16 cellular contexts compared by ENCODE assay signal in the genomic region with DNA sequence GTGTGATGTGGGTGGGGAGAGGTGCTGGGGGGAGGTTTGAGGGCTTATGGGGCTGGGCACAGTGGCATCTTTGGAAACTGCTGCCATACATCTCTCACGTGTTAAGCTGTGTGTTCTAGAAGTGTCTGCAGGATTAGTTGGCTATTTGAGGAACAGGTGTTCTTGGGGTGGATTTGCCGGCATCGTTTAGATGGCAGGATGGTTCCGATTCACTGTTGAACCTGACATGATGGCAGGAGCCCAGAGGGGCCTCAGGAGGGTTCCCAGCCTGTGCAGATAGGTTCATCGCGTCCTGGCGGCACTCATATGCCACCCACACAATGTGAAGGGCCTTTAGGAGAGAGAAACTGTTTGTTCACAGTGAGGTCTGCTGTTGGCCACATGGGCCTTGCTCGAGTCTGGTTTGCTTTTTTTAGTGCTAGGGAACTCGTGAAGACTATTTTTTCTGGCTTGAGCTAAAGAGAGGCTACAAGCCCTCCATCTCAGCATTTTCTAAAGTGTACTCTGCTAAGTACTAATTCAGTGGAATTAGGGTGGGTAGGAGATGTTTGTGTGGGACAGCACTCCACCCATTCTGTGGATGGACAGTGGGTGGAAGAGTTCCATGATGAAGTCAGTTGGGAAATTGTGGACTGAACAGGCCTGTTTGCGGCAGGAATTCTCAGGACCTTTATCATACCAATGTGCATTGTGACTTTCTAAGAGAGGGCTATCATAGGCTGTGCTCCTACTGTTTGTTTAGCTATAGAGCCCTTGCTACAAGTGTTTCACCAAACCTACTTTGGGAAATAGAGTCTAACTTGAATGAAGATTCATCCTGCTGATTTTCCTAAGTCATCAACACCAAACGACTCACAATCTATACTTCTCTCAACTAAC. TPM values are rescaled to one million over a fixed set of nuclear protein-coding genes. Genes with fewer than 3 reads are reported as not detected.
"Had no signal": no experiment of that assay in that cellular context is flagged by ENCODE, and none has a peak within 500 bp of the region (broad histone marks: within the 10 kb centered on the region; RNA-seq: fewer than 3 reads in every experiment).

No MANE protein-coding gene starts in this region.

- H3K4me3 ChIP-seq: smooth muscle cell had no signal

- H3K4me2 ChIP-seq: smooth muscle cell had no signal

- ATAC-seq: activated T-helper 17 cell treated with anti-CD3 and anti-CD28 coated beads, Interleukin-2, amount 50 U/mL, for 72 hours had no signal

- DNase-seq: activated CD4-positive, alpha-beta T cell treated with anti-CD3 and anti-CD28 coated beads for 1 hour; activated CD4-positive, alpha-beta T cell treated with anti-CD3 and anti-CD28 coated beads, Interleukin-2, amount 50 U/mL, for 4 hours; activated naive CD4-positive, alpha-beta T cell treated with Interleukin-2 at 50 U/mL for 16 hours; hippocampal formation; nucleus accumbens; T-cell; T-helper 9 cell had no signal

RNA-seq across cellular contexts. Expression of gene PLET1, which starts 55.4 kb away (rescaled TPM):
- total RNA-seq: activated T-helper 17 cell treated with anti-CD3 and anti-CD28 coated beads, Interleukin-2, amount 50 U/mL, for 72 hours; liver; mesenteric fat pad; posterior vena cava; smooth muscle cell; T-cell; temporal lobe; ureter had no signal
- polyA plus RNA-seq: esophagus, keratinocyte, liver, smooth muscle cell had no signal
